20 cellular contexts compared by ENCODE assay signal in genomic region chr6:130229645-130230044, GRCh38. TPM values are rescaled to one million over a fixed set of nuclear protein-coding genes. Genes with fewer than 3 reads are reported as not detected.
A peak's percentile ranks its signal among the peaks of the same experiment; 100 is the strongest.
DNase-seq lines count a peak whose midpoint lies in the region; ATAC-seq lines count a peak whose summit lies in the region.
"Had no signal": no experiment of that assay in that cellular context is flagged by ENCODE, and none has a peak within 500 bp of the region (broad histone marks: within the 10 kb centered on the region; RNA-seq: fewer than 3 reads in every experiment).

No MANE protein-coding gene starts in this region.

- no peak for DNase-seq in activated naive CD8-positive, alpha-beta T cell treated with anti-CD3 and anti-CD28 coated beads, Interleukin-2, amount 10 ng/mL, durations not matched to agents 7 days and 5 days
- no peak for DNase-seq in activated naive CD8-positive, alpha-beta T cell treated with anti-CD3 and anti-CD28 coated beads for 36 hours
- peak; percentile 53 for DNase-seq in KG1 (lab: John Stamatoyannopoulos, UW)
- DNase-seq in glomerular visceral epithelial cell (ENCODE audit: extremely low spot score), result no peak
- DNase-seq in germinal center (ENCODE audit: low spot score), result no peak
- DNase-seq: ACHN, AML-193, DMS79 treated with DMSO at 0.1 percent for 48 hours, GOT3, NCI-H1092, NCI-H146, NCI-H2081 treated with DMSO at 0.1 percent for 48 hours, NCI-H510A treated with DMSO at 0.1 percent for 48 hours, NCI-H82, Peyer's patch had no signal

- peaks cover 12% of the 10 kb centered on the region for H3K9me3 Mint-ChIP-seq in activated naive CD8-positive, alpha-beta T cell treated with anti-CD3 and anti-CD28 coated beads, Interleukin-2, amount 10 ng/mL, durations not matched to agents 7 days and 5 days
- H3K9me3 Mint-ChIP-seq in activated naive CD8-positive, alpha-beta T cell treated with anti-CD3 and anti-CD28 coated beads for 36 hours, result peaks cover 5% of the 10 kb centered on the region
- H3K9me3 Mint-ChIP-seq in activated T-helper 17 cell treated with anti-CD3 and anti-CD28 coated beads, Interleukin-2, amount 50 U/mL, for 72 hours, result peaks cover 8% of the 10 kb centered on the region

- peaks cover 8% of the 10 kb centered on the region for H3K36me3 Mint-ChIP-seq in activated naive CD8-positive, alpha-beta T cell treated with anti-CD3 and anti-CD28 coated beads, Interleukin-2, amount 10 ng/mL, durations not matched to agents 7 days and 5 days
- H3K36me3 Mint-ChIP-seq in activated naive CD8-positive, alpha-beta T cell treated with anti-CD3 and anti-CD28 coated beads for 36 hours, result peaks cover 5% of the 10 kb centered on the region
- no peaks in the 10 kb centered on the region for H3K36me3 Mint-ChIP-seq in activated T-helper 17 cell treated with anti-CD3 and anti-CD28 coated beads, Interleukin-2, amount 50 U/mL, for 72 hours (ENCODE audit: low read depth)

- ATAC-seq in activated naive CD8-positive, alpha-beta T cell treated with anti-CD3 and anti-CD28 coated beads, Interleukin-2, amount 10 ng/mL, durations not matched to agents 7 days and 5 days (ENCODE audit: low read depth), result peak; percentile 86
- ATAC-seq in activated T-helper 17 cell treated with anti-CD3 and anti-CD28 coated beads, Interleukin-2, amount 50 U/mL, for 72 hours (replicated peaks), result peak; percentile 48
- no peak for ATAC-seq in GM19463 (IDR thresholded peaks at IDR 0.05; ENCODE audit: unreplicated experiment)
- ATAC-seq: Right ventricle myocardium inferior had no signal

- H3K27me3 Mint-ChIP-seq in activated naive CD8-positive, alpha-beta T cell treated with anti-CD3 and anti-CD28 coated beads, Interleukin-2, amount 10 ng/mL, durations not matched to agents 7 days and 5 days, result no peaks in the 10 kb centered on the region
- no peaks in the 10 kb centered on the region for H3K27me3 Mint-ChIP-seq in activated naive CD8-positive, alpha-beta T cell treated with anti-CD3 and anti-CD28 coated beads for 36 hours
- no peaks in the 10 kb centered on the region for H3K27me3 Mint-ChIP-seq in activated T-helper 17 cell treated with anti-CD3 and anti-CD28 coated beads, Interleukin-2, amount 50 U/mL, for 72 hours
- H3K27me3 Mint-ChIP-seq: CD4-positive, alpha-beta memory T cell had no signal

- peak overlapping the region; percentile 17 for H3K27ac Mint-ChIP-seq in activated naive CD8-positive, alpha-beta T cell treated with anti-CD3 and anti-CD28 coated beads, Interleukin-2, amount 10 ng/mL, durations not matched to agents 7 days and 5 days
- H3K27ac Mint-ChIP-seq in activated naive CD8-positive, alpha-beta T cell treated with anti-CD3 and anti-CD28 coated beads for 36 hours, result no peak overlapping the region
- H3K27ac Mint-ChIP-seq in activated T-helper 17 cell treated with anti-CD3 and anti-CD28 coated beads, Interleukin-2, amount 50 U/mL, for 72 hours, result no peak overlapping the region

- peak overlapping the region; percentile 15 for H3K4me3 Mint-ChIP-seq in activated naive CD8-positive, alpha-beta T cell treated with anti-CD3 and anti-CD28 coated beads, Interleukin-2, amount 10 ng/mL, durations not matched to agents 7 days and 5 days
- no peak overlapping the region for H3K4me3 Mint-ChIP-seq in activated naive CD8-positive, alpha-beta T cell treated with anti-CD3 and anti-CD28 coated beads for 36 hours
- H3K4me3 Mint-ChIP-seq in activated T-helper 17 cell treated with anti-CD3 and anti-CD28 coated beads, Interleukin-2, amount 50 U/mL, for 72 hours, result no peak overlapping the region

- peaks cover 2% of the 10 kb centered on the region for H3K4me1 Mint-ChIP-seq in activated naive CD8-positive, alpha-beta T cell treated with anti-CD3 and anti-CD28 coated beads, Interleukin-2, amount 10 ng/mL, durations not matched to agents 7 days and 5 days
- H3K4me1 Mint-ChIP-seq in activated naive CD8-positive, alpha-beta T cell treated with anti-CD3 and anti-CD28 coated beads for 36 hours, result peaks cover 3% of the 10 kb centered on the region
- H3K4me1 Mint-ChIP-seq in activated T-helper 17 cell treated with anti-CD3 and anti-CD28 coated beads, Interleukin-2, amount 50 U/mL, for 72 hours, result no peaks in the 10 kb centered on the region

- POLR2A ChIA-PET in activated naive CD8-positive, alpha-beta T cell treated with anti-CD3 and anti-CD28 coated beads, Interleukin-2, amount 10 ng/mL, durations not matched to agents 7 days and 5 days (lab: Charles Lee), result no interaction called here

RNA-seq across cellular contexts. Expression of gene SAMD3, which starts 6.9 kb away (rescaled TPM):
- 10 to 100 TPM; 51.0 to 52.6 TPM for total RNA-seq in activated naive CD8-positive, alpha-beta T cell treated with anti-CD3 and anti-CD28 coated beads, Interleukin-2, amount 10 ng/mL, durations not matched to agents 7 days and 5 days
- 1 to 10 TPM; 2.7 to 3.3 TPM for total RNA-seq in activated naive CD8-positive, alpha-beta T cell treated with anti-CD3 and anti-CD28 coated beads for 36 hours
- total RNA-seq in activated T-helper 17 cell treated with anti-CD3 and anti-CD28 coated beads, Interleukin-2, amount 50 U/mL, for 72 hours, result 1 to 10 TPM; 1.4 to 1.5 TPM
- total RNA-seq: G401 had no signal

Comparison
In these comparisons a context has a peak if more than half of its experiments do, and no peak if none do; other contexts are left out.
1. RNA of gene SAMD3, which starts 6.9 kb away (total RNA-seq): 51.0 to 52.6 TPM in activated naive CD8-positive, alpha-beta T cell treated with anti-CD3 and anti-CD28 coated beads, Interleukin-2, amount 10 ng/mL, durations not matched to agents 7 days and 5 days; 2.7 to 3.3 TPM in activated naive CD8-positive, alpha-beta T cell treated with anti-CD3 and anti-CD28 coated beads for 36 hours and 1.4 to 1.5 TPM in activated T-helper 17 cell treated with anti-CD3 and anti-CD28 coated beads, Interleukin-2, amount 50 U/mL, for 72 hours; every median in the first group is over 10 times any median in the second.